8 cellular contexts compared by ENCODE assay signal in the genomic region with DNA sequence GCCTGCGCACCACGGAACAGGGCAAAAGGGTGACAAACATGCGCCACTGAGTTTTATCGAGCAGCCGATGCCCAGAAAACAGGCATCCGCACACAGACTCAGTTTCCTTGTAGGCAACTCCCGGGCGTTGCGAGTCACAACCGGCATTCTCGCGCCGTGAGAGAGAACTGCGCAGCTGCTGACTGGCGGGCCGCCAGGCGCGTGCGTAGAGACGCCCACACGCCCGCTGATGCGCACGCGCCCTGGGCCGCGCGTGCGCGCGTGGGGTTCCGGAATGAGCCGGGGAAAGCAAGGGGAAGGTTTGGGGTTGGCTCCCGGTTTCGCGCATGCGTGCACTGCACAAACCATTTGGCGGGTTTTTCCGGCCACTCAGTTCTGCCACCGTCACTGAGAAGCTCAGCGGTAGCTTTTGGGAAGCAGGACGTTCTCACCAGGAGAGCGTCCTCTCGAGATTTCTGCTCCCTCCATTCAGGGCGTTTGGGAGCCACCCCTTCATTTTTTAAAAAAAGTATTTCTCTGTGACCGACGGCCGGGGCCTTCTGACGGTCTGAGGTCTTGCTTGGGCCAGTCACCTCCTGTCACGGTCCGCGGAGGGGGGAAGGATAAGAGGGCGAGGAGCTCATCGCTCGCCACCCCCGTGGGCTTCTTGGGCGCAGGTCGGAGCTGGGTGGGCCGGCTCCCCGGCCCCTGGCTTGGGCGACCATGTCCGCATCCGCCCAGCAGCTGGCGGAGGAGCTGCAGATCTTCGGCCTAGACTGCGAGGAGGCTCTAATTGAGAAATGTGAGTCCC. TPM values are rescaled to one million over a fixed set of nuclear protein-coding genes. Genes with fewer than 3 reads are reported as not detected.
DNase-seq lines count a peak whose midpoint lies in the region; ATAC-seq and TF ChIP-seq lines count a peak whose summit lies in the region.

A gene with protein sequence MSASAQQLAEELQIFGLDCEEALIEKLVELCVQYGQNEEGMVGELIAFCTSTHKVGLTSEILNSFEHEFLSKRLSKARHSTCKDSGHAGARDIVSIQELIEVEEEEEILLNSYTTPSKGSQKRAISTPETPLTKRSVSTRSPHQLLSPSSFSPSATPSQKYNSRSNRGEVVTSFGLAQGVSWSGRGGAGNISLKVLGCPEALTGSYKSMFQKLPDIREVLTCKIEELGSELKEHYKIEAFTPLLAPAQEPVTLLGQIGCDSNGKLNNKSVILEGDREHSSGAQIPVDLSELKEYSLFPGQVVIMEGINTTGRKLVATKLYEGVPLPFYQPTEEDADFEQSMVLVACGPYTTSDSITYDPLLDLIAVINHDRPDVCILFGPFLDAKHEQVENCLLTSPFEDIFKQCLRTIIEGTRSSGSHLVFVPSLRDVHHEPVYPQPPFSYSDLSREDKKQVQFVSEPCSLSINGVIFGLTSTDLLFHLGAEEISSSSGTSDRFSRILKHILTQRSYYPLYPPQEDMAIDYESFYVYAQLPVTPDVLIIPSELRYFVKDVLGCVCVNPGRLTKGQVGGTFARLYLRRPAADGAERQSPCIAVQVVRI (plus strand): TSS at position 372 of the 790 bp plus-strand sequence. CDS start 331 bp downstream, at position 703.

- peak within 1 kb of the TSS; percentile 81 for H3K4me3 ChIP-seq in epithelial cell of esophagus (ENCODE audit: low read length)
- peak within 1 kb of the TSS; percentile 48 for H3K4me3 ChIP-seq in mucosa of descending colon

- intact Hi-C loops in mucosa of descending colon (cut with DNase I, micrococcal nuclease) = no loop called here

- peak within 1 kb of the TSS; percentile 94 to 99 (median 96) for H3K27ac Mint-ChIP-seq in IgD-negative memory B cell

- TF ChIP-seq CTCF in epithelial cell of esophagus (IDR thresholded peaks at IDR 0.05; ENCODE audit: insufficient read depth, low read depth, low read length, missing control alignments) (no peak), mucosa of descending colon (IDR thresholded peaks at IDR 0.05) (no peak)

- H3K9me3 ChIP-seq in mucosa of descending colon = no peaks in the 10 kb centered on the region

- ATAC-seq in GM21529 (IDR thresholded peaks at IDR 0.05; ENCODE audit: unreplicated experiment) (peak; percentile 79), mucosa of descending colon (peak; percentile 98)

- H3K36me3 ChIP-seq in mucosa of descending colon (ENCODE audit: low read depth) = no peaks in the 10 kb centered on the region

- peaks cover 2% of the 10 kb centered on the region for H3K27me3 Mint-ChIP-seq in IgD-negative memory B cell

- peaks cover 20 to 32% (median 25%) of the 10 kb centered on the region in 3 donors for H3K4me1 Mint-ChIP-seq in IgD-negative memory B cell

- H3K4me1 ChIP-seq in mucosa of descending colon (ENCODE audit: low read depth) = peaks cover 15% of the 10 kb centered on the region

- H3K36me3 Mint-ChIP-seq in IgD-negative memory B cell = peaks cover 7% of the 10 kb centered on the region

- peak; percentile 67 for DNase-seq in DMS 273 treated with DMSO at 0.1 percent for 48 hours (lab: John Stamatoyannopoulos, UW)
- peak; percentile 98 for DNase-seq in OCI-M1 (lab: John Stamatoyannopoulos, UW)
- peak; percentile 96 for DNase-seq in activated T-cell treated with anti-CD3 and anti-CD28 coated beads for 24 hours (ENCODE audit: low read depth)
- DNase-seq in epithelial cell of esophagus (ENCODE audit: low read depth) = peak; percentile 96
- DNase-seq in mucosa of descending colon = peak; percentile 94 to 98 (median 97)
- DNase-seq in stimulated activated CD8-positive, alpha-beta memory T cell treated with anti-CD3 and anti-CD28 coated beads, Interleukin-4, amount 100 ng/mL, for 1 hour (ENCODE audit: low read depth in 2 of 2, low spot score in 1 of 2) = peak; percentile 89 to 93

- H3K4me3 Mint-ChIP-seq in IgD-negative memory B cell = peak within 1 kb of the TSS; percentile 87 to 98 (median 94)

- no peaks in the 10 kb centered on the region for H3K9me3 Mint-ChIP-seq in IgD-negative memory B cell

RNA-seq across cellular contexts. Expression of the gene that starts here (rescaled TPM):
- polyA plus RNA-seq in IgD-negative memory B cell = 13.0 TPM
- 10 to 100 TPM in 2 of 3 donors, 1 to 10 TPM in 1; 8.9 to 14.4 (median 11.4) TPM for total RNA-seq in mucosa of descending colon

Comparison
In these comparisons a context has a peak if more than half of its experiments do, and no peak if none do; other contexts are left out.
1. Peak in every context shown above with its lines: DNase-seq, ATAC-seq and H3K4me3 ChIP-seq.